Comparison of ENCODE assay signal across 26 cellular contexts in genomic region chr6:63676412-63677114, GRCh38. TPM values are rescaled to one million over a fixed set of nuclear protein-coding genes. Genes with fewer than 3 reads are reported as not detected.
A peak's percentile ranks its signal among the peaks of the same experiment; 100 is the strongest.
DNase-seq lines count a peak whose midpoint lies in the region; ATAC-seq and TF ChIP-seq lines count a peak whose summit lies in the region.
"Had no signal": no experiment of that assay in that cellular context is flagged by ENCODE, and none has a peak within 500 bp of the region (broad histone marks: within the 10 kb centered on the region; RNA-seq: fewer than 3 reads in every experiment).

No MANE protein-coding gene starts in this region.

- no peaks in the 10 kb centered on the region for H3K36me3 ChIP-seq in right atrium auricular region
- H3K36me3 ChIP-seq in right lobe of liver = no peaks in the 10 kb centered on the region
- peaks cover 0 to 7% (median 3%) of the 10 kb centered on the region in 4 donors for H3K36me3 ChIP-seq in transverse colon
- H3K36me3 ChIP-seq: prostate gland had no signal

- TF ChIP-seq POLR2A in right lobe of liver (IDR thresholded peaks at IDR 0.05) (no peak), transverse colon (IDR thresholded peaks at IDR 0.05) (no peak)

- WGBS in right lobe of liver (ENCODE audit: insufficient coverage, low coverage, low lambda C conversion rate, missing lambda C conversion rate) = 74% methylated on average over 3 of the region's 3 CpGs
- WGBS in transverse colon (ENCODE audit: low coverage in 1 of 2), 2 donors = 90 to 92% methylated on average over 3 of the region's 3 CpGs

- no peaks in the 10 kb centered on the region for H3K9me3 ChIP-seq in right atrium auricular region
- no peaks in the 10 kb centered on the region for H3K9me3 ChIP-seq in right lobe of liver
- no peaks in the 10 kb centered on the region for H3K9me3 ChIP-seq in transverse colon
- H3K9me3 ChIP-seq: gastroesophageal sphincter, prostate gland had no signal

- H3K27me3 ChIP-seq in right atrium auricular region = no peaks in the 10 kb centered on the region
- H3K27me3 ChIP-seq in right lobe of liver = no peaks in the 10 kb centered on the region
- H3K27me3 ChIP-seq in transverse colon = no peaks in the 10 kb centered on the region
- H3K27me3 ChIP-seq: gastroesophageal sphincter had no signal

- TF ChIP-seq CTCF in right atrium auricular region (IDR thresholded peaks at IDR 0.05) = no peak
- no peak for TF ChIP-seq CTCF in epithelial cell of esophagus (IDR thresholded peaks at IDR 0.05; ENCODE audit: insufficient read depth, low read depth, low read length, missing control alignments)
- TF ChIP-seq CTCF in right lobe of liver (IDR thresholded peaks at IDR 0.05) = no peak
- TF ChIP-seq CTCF in transverse colon (IDR thresholded peaks at IDR 0.05) = no peak

- H3K4me1 ChIP-seq in right atrium auricular region (peaks cover 0 to 37% of the 10 kb centered on the region in 2 donors), right lobe of liver (peaks cover 0 to 61% (median 21%) of the 10 kb centered on the region in 4 donors), transverse colon (peaks cover 18 to 72% (median 37%) of the 10 kb centered on the region in 4 donors)
- H3K4me1 ChIP-seq: prostate gland had no signal

- in situ Hi-C loops in transverse colon (cut with MboI; ENCODE audit: low pct_ligation_motif_present in 1 of 4, low pct_unique_long_range_greater_than_20kb in 1 of 4, low sequenced_read_pairs in 3 of 4) (no loop called here), ACHN (cut with HindIII; ENCODE audit: low pct_ligation_motif_present, low pct_unique_long_range_greater_than_20kb, low sequenced_read_pairs) (no loop called here)

- no peak for DNase-seq in Right ventricle myocardium superior
- DNase-seq in right atrium auricular region (ENCODE audit: low spot score) = no peak
- peak; percentile 33 for DNase-seq in epithelial cell of esophagus (ENCODE audit: low read depth)
- no peak for DNase-seq in right lobe of liver
- DNase-seq in transverse colon = no peak
- no peak for DNase-seq in left colon
- DNase-seq in ACHN = no peak
- DNase-seq in GM19240 (ENCODE audit: insufficient read length, low spot score) = no peak
- DNase-seq: 8988T; activated CD4-positive, alpha-beta T cell treated with anti-CD3 and anti-CD28 coated beads, Interleukin-2, amount 10 ng/mL, durations not matched to agents 7 days and 5 days; activated naive CD4-positive, alpha-beta T cell; activated T-cell treated with anti-CD3 and anti-CD28 coated beads, Interleukin-2, amount 50 U/mL, for 24 hours; CD8-positive, alpha-beta T cell; DMS 273 treated with DMSO at 0.1 percent for 48 hours; effector memory CD8-positive, alpha-beta T cell; Karpas-422; NCI-H1694 treated with DMSO at 0.1 percent for 48 hours; NCI-H2171; NCI-H524 treated with DMSO at 0.1 percent for 48 hours; stimulated activated naive CD8-positive, alpha-beta T cell treated with anti-CD3 and anti-CD28 coated beads, Interleukin-15, Interleukin-2, amounts not matched to agents 100 U/mL and 50 U/mL, for 24 hours had no signal

- ATAC-seq in Right ventricle myocardium superior (ENCODE audit: poor library complexity) = peak; percentile 30
- peak; percentile 3 to 15 (median 11) for ATAC-seq in right lobe of liver
- no peak for ATAC-seq in left colon
- ATAC-seq: CD8-positive, alpha-beta T cell; effector memory CD8-positive, alpha-beta T cell; esophagus mucosa; gastroesophageal sphincter; stimulated activated naive CD8-positive, alpha-beta T cell treated with anti-CD3 and anti-CD28 coated beads, Interleukin-15, Interleukin-2, amounts not matched to agents 100 U/mL and 50 U/mL, for 24 hours; WTC11 had no signal

- H3K4me3 ChIP-seq in right atrium auricular region (no peak overlapping the region), epithelial cell of esophagus (ENCODE audit: low read length) (no peak overlapping the region), right lobe of liver (no peak overlapping the region), transverse colon (no peak overlapping the region)
- H3K4me3 ChIP-seq: gastroesophageal sphincter, lung, prostate gland, skin epidermis had no signal

- H3K27ac ChIP-seq in right atrium auricular region (no peak overlapping the region), right lobe of liver (peak overlapping the region; percentile 76 to 81 (median 80)), transverse colon (peak overlapping the region; percentile 38 to 64 (median 50))
- H3K27ac ChIP-seq: prostate gland had no signal

- intact Hi-C loops in Right ventricle myocardium superior (cut with DNase I) (no loop called here), right lobe of liver (cut with DNase I) (no loop called here), transverse colon (cut with DNase I; ENCODE audit: low total_unique reads) (no loop called here), left colon (cut with DNase I, micrococcal nuclease) (no loop called here)

- TF ChIP-seq EP300 in transverse colon (IDR thresholded peaks at IDR 0.05; ENCODE audit: low read depth) = no peak

RNA-seq across cellular contexts. Expression of gene PHF3, which starts 41.0 kb away (rescaled TPM):
- 34.2 TPM for total RNA-seq in Right ventricle myocardium superior
- 10 to 100 TPM; 32.0 to 34.6 TPM for total RNA-seq in right atrium auricular region
- total RNA-seq in right lobe of liver = 10 to 100 TPM; 22.1 to 35.2 (median 31.5) TPM
- total RNA-seq in transverse colon = 10 to 100 TPM; 49.4 to 94.8 (median 68.9) TPM
- total RNA-seq in left colon = 10 to 100 TPM; 51.1 to 64.0 TPM

Comparison
In these comparisons a context has a peak if more than half of its experiments do, and no peak if none do; other contexts are left out.
1. H3K27ac ChIP-seq: peak in right lobe of liver (3 of 3) and transverse colon (4 of 4); none in right atrium auricular region (0 of 2).